ENCODE assay signal across 11 cellular contexts in the genomic region with DNA sequence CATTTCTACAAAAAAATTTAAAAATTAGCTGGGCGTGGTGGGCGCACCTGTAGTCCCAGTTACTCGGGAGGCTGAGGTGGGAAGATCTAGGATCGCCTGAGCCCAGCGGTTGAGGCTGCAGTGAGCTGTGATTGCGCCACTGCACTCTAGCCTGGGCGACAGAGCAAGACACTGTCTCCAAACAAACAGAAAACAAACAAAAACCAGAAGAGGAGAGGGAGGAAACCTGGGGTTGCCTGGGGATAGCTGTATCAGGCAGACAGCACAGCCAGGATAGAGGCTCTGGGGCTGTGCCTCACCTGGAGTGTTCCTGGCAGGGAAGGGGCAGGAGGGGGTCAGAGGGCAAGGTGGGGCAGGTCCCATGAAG. TPM values are rescaled to one million over a fixed set of nuclear protein-coding genes. Genes with fewer than 3 reads are reported as not detected.
DNase-seq lines count a peak whose midpoint lies in the region; ATAC-seq and TF ChIP-seq lines count a peak whose summit lies in the region.
"Had no signal": no experiment of that assay in that cellular context is flagged by ENCODE, and none has a peak within 500 bp of the region (broad histone marks: within the 10 kb centered on the region; RNA-seq: fewer than 3 reads in every experiment).

No MANE protein-coding gene starts in this region.

- H3K36me3 ChIP-seq in RWPE2 (ENCODE audit: low read depth), result peaks cover 6% of the 10 kb centered on the region
- no peaks in the 10 kb centered on the region for H3K36me3 ChIP-seq in thyroid gland

- H3K27ac Mint-ChIP-seq in activated CD8-positive, alpha-beta memory T cell treated with anti-CD3 and anti-CD28 coated beads, Interleukin-2, amount 10 ng/mL, durations not matched to agents 7 days and 5 days, result peak overlapping the region; percentile 9

- TF ChIP-seq CTCF in RWPE2 (IDR thresholded peaks at IDR 0.05; ENCODE audit: poor library complexity, severe bottlenecking) (no peak), thyroid gland (IDR thresholded peaks at IDR 0.05) (no peak)

- H3K4me1 Mint-ChIP-seq in activated CD8-positive, alpha-beta memory T cell treated with anti-CD3 and anti-CD28 coated beads, Interleukin-2, amount 10 ng/mL, durations not matched to agents 7 days and 5 days, result peaks cover 67% of the 10 kb centered on the region

- 56 to 66% methylated on average over 7 of the region's 7 CpGs for WGBS in thyroid gland, 2 donors

- H3K9me3 Mint-ChIP-seq in activated CD8-positive, alpha-beta memory T cell treated with anti-CD3 and anti-CD28 coated beads, Interleukin-2, amount 10 ng/mL, durations not matched to agents 7 days and 5 days (ENCODE audit: low read depth), result peaks cover 3% of the 10 kb centered on the region

- no peak for DNase-seq in activated CD8-positive, alpha-beta memory T cell treated with anti-CD3 and anti-CD28 coated beads, Interleukin-2, amount 10 ng/mL, durations not matched to agents 7 days and 5 days
- no peak for DNase-seq in activated CD8-positive, alpha-beta memory T cell treated with anti-CD3 and anti-CD28 coated beads, Interleukin-2, amount 50 U/mL, for 4 hours
- DNase-seq in RWPE2 (ENCODE audit: low spot score) (no peak), left lobe of liver (ENCODE audit: low spot score) (peak; percentile 86), thyroid gland (peak in 1 of 2 donors; percentile 59)
- DNase-seq: mammary epithelial cell, NCI-H2107 had no signal

- H3K27ac ChIP-seq in RWPE2 (ENCODE audit: poor library complexity, severe bottlenecking) (peak overlapping the region; percentile 62), thyroid gland (peak overlapping the region; percentile 13 to 80 (median 71))

- no peak overlapping the region for H3K4me3 Mint-ChIP-seq in activated CD8-positive, alpha-beta memory T cell treated with anti-CD3 and anti-CD28 coated beads, Interleukin-2, amount 10 ng/mL, durations not matched to agents 7 days and 5 days

- no peak for ATAC-seq in activated CD8-positive, alpha-beta memory T cell treated with anti-CD3 and anti-CD28 coated beads, Interleukin-2, amount 10 ng/mL, durations not matched to agents 7 days and 5 days
- no peak for ATAC-seq in RWPE2 (ENCODE audit: low read depth)
- peak; percentile 59 for ATAC-seq in left lobe of liver
- ATAC-seq in HG03442 (IDR thresholded peaks at IDR 0.05; ENCODE audit: unreplicated experiment), result no peak
- no peak for ATAC-seq in GM21529 (IDR thresholded peaks at IDR 0.05; ENCODE audit: unreplicated experiment)
- no peak for ATAC-seq in HG02759 (IDR thresholded peaks at IDR 0.05; ENCODE audit: unreplicated experiment)
- ATAC-seq: gastroesophageal sphincter had no signal

- peaks cover 23% of the 10 kb centered on the region for H3K4me1 ChIP-seq in RWPE2 (ENCODE audit: insufficient read depth, poor library complexity, severe bottlenecking)
- peaks cover 62 to 73% of the 10 kb centered on the region in 2 donors for H3K4me1 ChIP-seq in thyroid gland

- H3K4me3 ChIP-seq in RWPE2 (ENCODE audit: severe bottlenecking), result no peak overlapping the region
- no peak overlapping the region for H3K4me3 ChIP-seq in thyroid gland (replicated peaks in 1 of 3)
- H3K4me3 ChIP-seq: gastroesophageal sphincter had no signal

- no peaks in the 10 kb centered on the region for H3K27me3 ChIP-seq in RWPE2 (ENCODE audit: insufficient read depth, poor library complexity, severe bottlenecking)
- H3K27me3 ChIP-seq in thyroid gland, result no peaks in the 10 kb centered on the region
- H3K27me3 ChIP-seq: gastroesophageal sphincter had no signal

- peaks cover 11% of the 10 kb centered on the region for H3K36me3 Mint-ChIP-seq in activated CD8-positive, alpha-beta memory T cell treated with anti-CD3 and anti-CD28 coated beads, Interleukin-2, amount 10 ng/mL, durations not matched to agents 7 days and 5 days

- intact Hi-C loops in thyroid gland (cut with DNase I), result no loop called here

- H3K9me3 ChIP-seq in RWPE2 (ENCODE audit: severe bottlenecking) (no peaks in the 10 kb centered on the region), thyroid gland (no peaks in the 10 kb centered on the region)
- H3K9me3 ChIP-seq: gastroesophageal sphincter had no signal

- CTCF ChIA-PET in activated CD8-positive, alpha-beta memory T cell treated with anti-CD3 and anti-CD28 coated beads, Interleukin-2, amount 10 ng/mL, durations not matched to agents 7 days and 5 days (lab: Charles Lee), result interaction anchor here (2.4 kb wide), 1 partner anchor 67 kb away, joined by 4 read pairs; no protein-coding TSS in a partner anchor

- no peaks in the 10 kb centered on the region for H3K27me3 Mint-ChIP-seq in activated CD8-positive, alpha-beta memory T cell treated with anti-CD3 and anti-CD28 coated beads, Interleukin-2, amount 10 ng/mL, durations not matched to agents 7 days and 5 days

- TF ChIP-seq POLR2A in thyroid gland (IDR thresholded peaks at IDR 0.05), result no peak

RNA-seq across cellular contexts. Expression of a gene that starts 2.6 kb away (rescaled TPM):
- total RNA-seq in activated CD8-positive, alpha-beta memory T cell treated with anti-CD3 and anti-CD28 coated beads, Interleukin-2, amount 10 ng/mL, durations not matched to agents 7 days and 5 days, result 100 to 1,000 TPM; 173 to 206 TPM
- total RNA-seq in left lobe of liver, result 143 TPM
- total RNA-seq in thyroid gland, result 100 to 1,000 TPM in 3 of 4 donors, 10 to 100 TPM in 1; 87.6 to 264 (median 163) TPM

RNA-seq across cellular contexts. Expression of a gene that starts 6.0 kb away (rescaled TPM):
- total RNA-seq in activated CD8-positive, alpha-beta memory T cell treated with anti-CD3 and anti-CD28 coated beads, Interleukin-2, amount 10 ng/mL, durations not matched to agents 7 days and 5 days, result 100 to 1,000 TPM; 143 to 217 TPM
- total RNA-seq in left lobe of liver (247 TPM), thyroid gland (100 to 1,000 TPM; 350 to 485 (median 414) TPM)

RNA-seq across cellular contexts. Expression of a gene that starts 30.8 kb away (rescaled TPM):
- 100 to 1,000 TPM; 361 to 481 TPM for total RNA-seq in activated CD8-positive, alpha-beta memory T cell treated with anti-CD3 and anti-CD28 coated beads, Interleukin-2, amount 10 ng/mL, durations not matched to agents 7 days and 5 days
- 5.1 TPM for total RNA-seq in left lobe of liver
- total RNA-seq in thyroid gland, result 10 to 100 TPM; 11.5 to 19.8 (median 14.4) TPM

RNA-seq across cellular contexts. Expression of a gene that starts 57.9 kb away (rescaled TPM):
- total RNA-seq in activated CD8-positive, alpha-beta memory T cell treated with anti-CD3 and anti-CD28 coated beads, Interleukin-2, amount 10 ng/mL, durations not matched to agents 7 days and 5 days, result 10 to 100 TPM; 62.7 to 72.9 TPM
- total RNA-seq in left lobe of liver (10.4 TPM), thyroid gland (10 to 100 TPM; 15.5 to 58.7 (median 29.8) TPM)

Comparison
In these comparisons a context has a peak if more than half of its experiments do, and no peak if none do; other contexts are left out.
1. RNA of a gene that starts 30.8 kb away (total RNA-seq): 361 to 481 TPM in activated CD8-positive, alpha-beta memory T cell treated with anti-CD3 and anti-CD28 coated beads, Interleukin-2, amount 10 ng/mL, durations not matched to agents 7 days and 5 days; 11.5 to 19.8 TPM in thyroid gland and 5.1 TPM in left lobe of liver (single experiment); every median in the first group is over 10 times any median in the second.